ENCODE assay signal across 29 cellular contexts in the genomic region with DNA sequence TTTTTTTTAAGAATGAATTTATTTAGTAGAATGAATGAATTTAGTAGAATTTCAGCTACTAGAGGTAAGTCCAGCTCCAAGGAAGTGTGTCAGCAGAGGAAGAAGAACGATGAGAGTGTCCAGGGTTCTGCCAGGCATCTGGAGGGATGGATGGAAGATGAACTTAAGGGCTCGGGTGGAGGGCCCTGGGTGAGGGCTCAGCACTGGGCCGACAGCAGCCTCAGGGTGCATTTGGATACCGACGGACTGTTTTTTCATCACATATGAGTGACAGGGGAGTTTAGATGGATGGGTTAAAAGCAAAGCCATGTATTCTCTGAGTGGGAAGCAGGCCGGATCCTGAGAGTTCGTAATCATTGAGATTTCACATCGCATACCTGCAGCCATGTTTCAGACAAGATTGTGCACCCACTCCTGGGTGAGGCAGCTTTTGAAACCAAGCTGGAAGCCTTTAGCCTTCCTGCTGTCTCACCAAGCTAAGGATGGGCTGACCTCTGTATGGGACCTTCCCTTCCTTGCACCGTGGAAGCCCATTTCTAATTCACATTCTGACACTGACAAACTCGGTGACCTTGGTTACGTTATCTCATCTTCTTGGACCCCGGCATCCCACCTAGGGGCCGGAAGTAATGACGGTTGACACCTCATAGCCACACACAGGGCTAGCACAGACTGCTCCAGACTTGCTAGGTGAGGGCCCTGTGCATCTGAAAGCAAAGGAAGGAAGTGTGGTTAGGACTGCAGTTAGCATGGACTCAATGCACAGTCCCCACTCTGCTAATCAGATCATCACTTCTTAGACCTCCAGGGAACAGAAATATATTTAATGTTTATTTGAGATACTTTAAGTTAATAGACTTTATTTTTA.
A peak's percentile ranks its signal among the peaks of the same experiment; 100 is the strongest.
DNase-seq lines count a peak whose midpoint lies in the region; ATAC-seq, FAIRE-seq and TF ChIP-seq lines count a peak whose summit lies in the region.
"Had no signal": no experiment of that assay in that cellular context is flagged by ENCODE, and none has a peak within 500 bp of the region (broad histone marks: within the 10 kb centered on the region; RNA-seq: fewer than 3 reads in every experiment).

No MANE protein-coding gene starts in this region.

- H3F3A ChIP-seq in MM.1S (ENCODE audit: insufficient read depth, low read length), result no peaks in the 10 kb centered on the region

- WGBS in endodermal cell (ENCODE audit: insufficient coverage in 1 of 2, insufficient read length in 1 of 2), 2 experiments, result 86% methylated on average over 12 to 14 of the region's 14 CpGs
- WGBS in small intestine, 3 donors, result 74 to 80% (median 74%) methylated on average over 14 of the region's 14 CpGs

- H3K4me1 ChIP-seq in MM.1S (ENCODE audit: low read length), result no peaks in the 10 kb centered on the region
- H3K4me1 ChIP-seq in endodermal cell (ENCODE audit: control insufficient read depth, insufficient read depth, low read length), result no peaks in the 10 kb centered on the region
- H3K4me1 ChIP-seq in small intestine (ENCODE audit: control insufficient read depth in 2 of 2, insufficient read depth in 1 of 2, low read depth in 1 of 2, low read length in 1 of 2), result no peaks in the 10 kb centered on the region
- H3K4me1 ChIP-seq: right atrium auricular region, tibial nerve had no signal

- H3K9me3 Mint-ChIP-seq in endodermal cell, result peaks cover 11% of the 10 kb centered on the region

- no peaks in the 10 kb centered on the region for H3K36me3 Mint-ChIP-seq in endodermal cell (ENCODE audit: low read depth)

- 0 out of 2 replicates have a peak overlapping the region, but pooled peaks have one; percentile 27 for H2AFZ ChIP-seq in MM.1S (ENCODE audit: low read length)
- H2AFZ ChIP-seq: GM23338 had no signal

- H3K9me3 ChIP-seq in MM.1S (replicated peaks; ENCODE audit: insufficient read depth, low read length), result no peaks in the 10 kb centered on the region
- peaks cover 12% of the 10 kb centered on the region for H3K9me3 ChIP-seq in endodermal cell (ENCODE audit: control insufficient read depth, low read length)
- no peaks in the 10 kb centered on the region for H3K9me3 ChIP-seq in small intestine (ENCODE audit: control insufficient read depth, low read depth)

- no peak for FAIRE-seq in small intestine (lab: Jason Lieb, UNC)
- no peak for FAIRE-seq in frontal cortex (lab: Jason Lieb, UNC)
- FAIRE-seq: astrocyte had no signal

- peaks cover 2% of the 10 kb centered on the region for H3K4me1 Mint-ChIP-seq in endodermal cell
- H3K4me1 Mint-ChIP-seq: activated CD4-positive, alpha-beta T cell treated with anti-CD3 and anti-CD28 coated beads for 36 hours; GM23338 had no signal

- H3K27me3 Mint-ChIP-seq in endodermal cell (ENCODE audit: insufficient read depth), result peaks cover 3% of the 10 kb centered on the region
- H3K27me3 Mint-ChIP-seq: activated CD4-positive, alpha-beta T cell treated with anti-CD3 and anti-CD28 coated beads for 36 hours; activated naive CD8-positive, alpha-beta T cell treated with anti-CD3 and anti-CD28 coated beads, Interleukin-2, amount 50 U/mL, for 24 hours had no signal

- H3K4me3 Mint-ChIP-seq in endodermal cell, result no peak overlapping the region
- H3K4me3 Mint-ChIP-seq: activated CD4-positive, alpha-beta T cell treated with anti-CD3 and anti-CD28 coated beads for 36 hours; activated naive CD8-positive, alpha-beta T cell treated with anti-CD3 and anti-CD28 coated beads, Interleukin-2, amount 50 U/mL, for 24 hours; GM23338 had no signal

- H3K79me2 ChIP-seq in MM.1S (ENCODE audit: low read length), result no peaks in the 10 kb centered on the region

- H4K20me1 ChIP-seq in MM.1S (ENCODE audit: insufficient read depth, low read length), result no peaks in the 10 kb centered on the region
- H4K20me1 ChIP-seq: BLaER1 treated with 17β-estradiol and CSF1 and Interleukin-3, amounts not matched to agents 10 nM and 100 nM had no signal

- H3K9ac ChIP-seq in MM.1S (ENCODE audit: low read length), result no peak overlapping the region
- H3K9ac ChIP-seq in endodermal cell (ENCODE audit: extremely low read depth, low read length, poor library complexity, severe bottlenecking), result no peak overlapping the region
- H3K9ac ChIP-seq: BLaER1 treated with 17β-estradiol and CSF1 and Interleukin-3, amounts not matched to agents 10 nM and 100 nM had no signal

- no peak for TF ChIP-seq CTCF in MM.1S (IDR thresholded peaks at IDR 0.05; ENCODE audit: low read length)
- no peak for TF ChIP-seq CTCF in endodermal cell (conservative IDR thresholded peaks at IDR 0.05)

- no peaks in the 10 kb centered on the region for H3K9me2 ChIP-seq in MM.1S (replicated peaks; ENCODE audit: insufficient read depth, low read length)

- H3K27ac Mint-ChIP-seq in endodermal cell, result no peak overlapping the region
- H3K27ac Mint-ChIP-seq: activated CD4-positive, alpha-beta T cell treated with anti-CD3 and anti-CD28 coated beads for 36 hours; activated naive CD8-positive, alpha-beta T cell treated with anti-CD3 and anti-CD28 coated beads, Interleukin-2, amount 50 U/mL, for 24 hours; GM23338 had no signal

- no peak overlapping the region for H3K4me2 ChIP-seq in MM.1S (ENCODE audit: low read depth, low read length)
- H3K4me2 ChIP-seq: GM23338 had no signal

- H3K36me3 ChIP-seq in MM.1S (replicated peaks; ENCODE audit: insufficient read depth, low read length) (no peaks in the 10 kb centered on the region), endodermal cell (ENCODE audit: control insufficient read depth, insufficient read depth, low read length) (no peaks in the 10 kb centered on the region), small intestine (ENCODE audit: control insufficient read depth in 2 of 2, insufficient read depth in 2 of 2, low read length in 2 of 2) (no peaks in the 10 kb centered on the region)
- H3K36me3 ChIP-seq: BLaER1 treated with 17β-estradiol and CSF1 and Interleukin-3, amounts not matched to agents 10 nM and 100 nM; cardiac muscle cell; right atrium auricular region; tibial nerve had no signal

- no peaks in the 10 kb centered on the region for H3K27me3 ChIP-seq in MM.1S (replicated peaks; ENCODE audit: insufficient read depth, low read length)
- H3K27me3 ChIP-seq in endodermal cell (ENCODE audit: control insufficient read depth, insufficient read depth, low read length, poor library complexity, severe bottlenecking), result no peaks in the 10 kb centered on the region
- no peaks in the 10 kb centered on the region for H3K27me3 ChIP-seq in small intestine (ENCODE audit: control insufficient read depth in 2 of 2, insufficient read depth in 2 of 2, low read length in 2 of 2)
- H3K27me3 ChIP-seq: cardiac muscle cell, right atrium auricular region, tibial nerve had no signal

- peak; percentile 54 for ATAC-seq in GM19043 (IDR thresholded peaks at IDR 0.05; ENCODE audit: low read depth, unreplicated experiment)
- no peak for ATAC-seq in GM21786 (IDR thresholded peaks at IDR 0.05; ENCODE audit: unreplicated experiment)
- no peak for ATAC-seq in GM21717 (IDR thresholded peaks at IDR 0.05; ENCODE audit: unreplicated experiment)
- ATAC-seq: activated CD4-positive, alpha-beta T cell treated with anti-CD3 and anti-CD28 coated beads for 36 hours; activated naive CD8-positive, alpha-beta T cell treated with anti-CD3 and anti-CD28 coated beads, Interleukin-2, amount 50 U/mL, for 24 hours; GM23338; left lobe of liver; Panc1 had no signal

- H3K27ac ChIP-seq in MM.1S (ENCODE audit: low read length) (no peak overlapping the region), endodermal cell (ENCODE audit: low read depth, low read length) (no peak overlapping the region), small intestine (ENCODE audit: low read depth in 1 of 2, low read length in 1 of 2) (no peak overlapping the region)
- H3K27ac ChIP-seq: BLaER1 treated with 17β-estradiol and CSF1 and Interleukin-3, amounts not matched to agents 10 nM and 100 nM; cardiac muscle cell; right atrium auricular region; tibial nerve had no signal

- DNase-seq in MM.1S (peak; percentile 20), endodermal cell (peak; percentile 30), small intestine (peak; percentile 40), frontal cortex (ENCODE audit: low spot score in 2 of 2) (no peak)
- DNase-seq: activated CD4-positive, alpha-beta T cell treated with anti-CD3 and anti-CD28 coated beads for 36 hours; activated naive CD8-positive, alpha-beta T cell treated with anti-CD3 and anti-CD28 coated beads, Interleukin-2, amount 50 U/mL, for 24 hours; COR-L47; cortex of kidney; DMS53; effector memory CD4-positive, alpha-beta T cell; erythroblast; mesenchymal stem cell; NCI-H1417; NCI-H2081 treated with DMSO at 0.1 percent for 48 hours; NCI-H226; NCI-H69; posterior cingulate gyrus; Right ventricle myocardium superior had no signal

- H3K4me3 ChIP-seq in MM.1S (ENCODE audit: low read length) (no peak overlapping the region), endodermal cell (ENCODE audit: low read length) (no peak overlapping the region), small intestine (ENCODE audit: low read depth in 1 of 2, low read length in 2 of 2) (no peak overlapping the region)
- H3K4me3 ChIP-seq: BLaER1 treated with 17β-estradiol and CSF1 and Interleukin-3, amounts not matched to agents 10 nM and 100 nM; cardiac muscle cell; GM23338; right atrium auricular region; tibial nerve had no signal

Comparison
In these comparisons a context has a peak if more than half of its experiments do, and no peak if none do; other contexts are left out.
1. DNase-seq: peak in MM.1S (single experiment), endodermal cell (single experiment) and small intestine (single experiment); none in frontal cortex (0 of 2).